ENCODE assay signal across 8 cellular contexts in genomic region chr11:102341844-102342318, GRCh38. TPM values are rescaled to one million over a fixed set of nuclear protein-coding genes. Genes with fewer than 3 reads are reported as not detected.
A peak's percentile ranks its signal among the peaks of the same experiment; 100 is the strongest.
DNase-seq lines count a peak whose midpoint lies in the region; ATAC-seq and TF ChIP-seq lines count a peak whose summit lies in the region.

No MANE protein-coding gene starts in this region.

- TF ChIP-seq CTCF in GM12801 (IDR thresholded peaks at IDR 0.05; ENCODE audit: extremely low read depth, insufficient read length) (peak; percentile 59), right atrium auricular region (IDR thresholded peaks at IDR 0.05) (peak; percentile 58 to 85)

- H3K9me3 ChIP-seq in right atrium auricular region, result no peaks in the 10 kb centered on the region

- peak; percentile 41 for DNase-seq in NCI-H1417 treated with DMSO at 0.1 percent for 48 hours (lab: John Stamatoyannopoulos, UW)
- DNase-seq in T-helper 1 cell, result peak; percentile 30 to 78 (median 62)
- DNase-seq in amniotic stem cell (lab: John Stamatoyannopoulos, UW), result peak; percentile 35
- peak; percentile 80 for DNase-seq in right atrium auricular region (ENCODE audit: low spot score)
- peak; percentile 84 for DNase-seq in sciatic nerve (ENCODE audit: low spot score)

- intact Hi-C loops in sciatic nerve (cut with DNase I), result loop anchor here (10.0 kb wide), 1 partner anchor 153 kb away; no protein-coding TSS in a partner anchor

- ATAC-seq in HG02571 (IDR thresholded peaks at IDR 0.05; ENCODE audit: unreplicated experiment) (peak; percentile 34), sciatic nerve (peak; percentile 73), HG02970 (IDR thresholded peaks at IDR 0.05; ENCODE audit: low FRiP score, unreplicated experiment) (no peak)

- H3K4me1 ChIP-seq in right atrium auricular region, result peaks cover 0 to 10% of the 10 kb centered on the region in 2 donors

- H3K27me3 ChIP-seq in right atrium auricular region, result no peaks in the 10 kb centered on the region

- H3K36me3 ChIP-seq in right atrium auricular region, result peaks cover 5% of the 10 kb centered on the region

- H3K27ac ChIP-seq in right atrium auricular region, result no peak overlapping the region

- H3K4me3 ChIP-seq in right atrium auricular region, result no peak overlapping the region

RNA-seq across cellular contexts. Expression of gene BIRC2, which starts 5.1 kb away (rescaled TPM):
- total RNA-seq in right atrium auricular region (10 to 100 TPM; 31.5 to 36.8 TPM), sciatic nerve (66.7 TPM)

RNA-seq across cellular contexts. Expression of gene BIRC3, which starts 24.6 kb away (rescaled TPM):
- total RNA-seq in right atrium auricular region (1 to 10 TPM; 3.6 to 9.1 TPM), sciatic nerve (22.3 TPM)
